Comparison of ENCODE assay signal across 1 cellular context in the genomic region with DNA sequence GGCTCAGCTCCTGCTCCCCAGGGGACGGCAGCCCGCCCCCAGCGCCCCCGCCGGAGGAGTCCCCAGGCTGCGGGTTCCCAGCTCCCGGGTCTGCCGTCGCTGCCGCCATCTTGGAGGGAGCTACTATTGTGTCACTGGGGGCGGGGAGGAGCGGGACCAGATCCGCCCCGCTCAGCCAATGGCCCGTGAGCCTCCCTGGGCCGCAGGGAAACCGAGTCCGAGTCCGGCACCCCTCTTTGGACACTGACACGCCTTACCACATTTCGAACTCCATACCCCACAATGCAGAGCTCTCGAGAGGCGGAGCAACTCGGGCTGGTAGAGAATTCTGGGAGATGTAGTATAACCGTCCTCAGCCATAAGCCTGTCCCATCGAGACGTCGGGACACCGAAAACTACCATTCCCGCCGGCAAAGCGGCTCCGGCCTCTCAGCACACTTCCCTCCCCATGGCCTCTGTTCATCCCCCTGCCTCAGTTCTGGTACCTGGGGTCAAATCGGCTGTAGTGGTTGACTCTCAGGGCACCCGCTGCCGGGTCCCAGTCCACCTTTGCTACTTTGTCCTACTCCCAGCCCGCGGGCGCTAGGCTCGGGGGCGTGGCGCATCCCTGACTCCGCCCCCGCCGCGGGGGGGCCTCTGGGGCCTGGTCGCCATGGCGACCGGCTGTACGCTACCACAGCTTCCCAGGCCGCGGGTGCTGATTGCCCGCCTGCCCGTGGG.
TF ChIP-seq lines count a peak whose summit lies in the region.

A gene (minus strand): TSS at position 133 of the 720 bp plus-strand sequence. CDS start 24 bp downstream, at position 109.
A gene with protein sequence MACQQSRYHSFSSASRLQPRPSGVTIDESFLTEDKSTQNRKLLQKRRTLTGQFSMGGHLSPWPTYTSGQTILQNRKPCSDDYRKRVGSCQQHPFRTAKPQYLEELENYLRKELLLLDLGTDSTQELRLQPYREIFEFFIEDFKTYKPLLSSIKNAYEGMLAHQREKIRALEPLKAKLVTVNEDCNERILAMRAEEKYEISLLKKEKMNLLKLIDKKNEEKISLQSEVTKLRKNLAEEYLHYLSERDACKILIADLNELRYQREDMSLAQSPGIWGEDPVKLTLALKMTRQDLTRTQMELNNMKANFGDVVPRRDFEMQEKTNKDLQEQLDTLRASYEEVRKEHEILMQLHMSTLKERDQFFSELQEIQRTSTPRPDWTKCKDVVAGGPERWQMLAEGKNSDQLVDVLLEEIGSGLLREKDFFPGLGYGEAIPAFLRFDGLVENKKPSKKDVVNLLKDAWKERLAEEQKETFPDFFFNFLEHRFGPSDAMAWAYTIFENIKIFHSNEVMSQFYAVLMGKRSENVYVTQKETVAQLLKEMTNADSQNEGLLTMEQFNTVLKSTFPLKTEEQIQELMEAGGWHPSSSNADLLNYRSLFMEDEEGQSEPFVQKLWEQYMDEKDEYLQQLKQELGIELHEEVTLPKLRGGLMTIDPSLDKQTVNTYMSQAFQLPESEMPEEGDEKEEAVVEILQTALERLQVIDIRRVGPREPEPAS (plus strand): TSS at position 462 of the 720 bp plus-strand sequence. CDS start 261 bp downstream, outside the sequence.

TF ChIP-seq in K562, 482 proteins besides CTCF, POLR2A, EP300 and RAD21 (continued from another document and continues in another):
- no peak for TF ChIP-seq NFIX (CRISPR knock-in tag; IDR thresholded peaks at IDR 0.05; ENCODE audit: low read depth)
- TF ChIP-seq KLF13 (tag; IDR thresholded peaks at IDR 0.05; ENCODE audit: borderline replicate concordance, low read depth): no peak; the same call in 1 of the 2 replicates
- TF ChIP-seq ZNF76 (CRISPR knock-in tag; IDR thresholded peaks at IDR 0.05; ENCODE audit: borderline replicate concordance): no peak
- TF ChIP-seq SMARCA4 (IDR thresholded peaks at IDR 0.05): no peak
- no peak for TF ChIP-seq E2F3 (CRISPR knock-in tag; IDR thresholded peaks at IDR 0.05)
- 0 out of 4 replicates have a peak, but pooled peaks of 1 of the 2 experiments have one; percentile 40 for TF ChIP-seq FOXK2 (conservative IDR thresholded peaks at IDR 0.05 in 1 of 2, IDR thresholded peaks at IDR 0.05 in 1 of 2; ENCODE audit: low read depth in 2 of 2)
- TF ChIP-seq NR4A1 (CRISPR knock-in tag; IDR thresholded peaks at IDR 0.05): no peak
- TF ChIP-seq NR4A1 (tag; IDR thresholded peaks at IDR 0.05): peak; percentile 89
- TF ChIP-seq KDM2B (CRISPR knock-in tag; IDR thresholded peaks at IDR 0.05): no peak
- TF ChIP-seq ZFPM2 (CRISPR knock-in tag; IDR thresholded peaks at IDR 0.05): no peak
- TF ChIP-seq RB1 (IDR thresholded peaks at IDR 0.05; ENCODE audit: low read depth): peak; percentile 75
- TF ChIP-seq GTF2F1 (IDR thresholded peaks at IDR 0.05; ENCODE audit: low read depth, low read length): no peak
- TF ChIP-seq, protein P1, sequence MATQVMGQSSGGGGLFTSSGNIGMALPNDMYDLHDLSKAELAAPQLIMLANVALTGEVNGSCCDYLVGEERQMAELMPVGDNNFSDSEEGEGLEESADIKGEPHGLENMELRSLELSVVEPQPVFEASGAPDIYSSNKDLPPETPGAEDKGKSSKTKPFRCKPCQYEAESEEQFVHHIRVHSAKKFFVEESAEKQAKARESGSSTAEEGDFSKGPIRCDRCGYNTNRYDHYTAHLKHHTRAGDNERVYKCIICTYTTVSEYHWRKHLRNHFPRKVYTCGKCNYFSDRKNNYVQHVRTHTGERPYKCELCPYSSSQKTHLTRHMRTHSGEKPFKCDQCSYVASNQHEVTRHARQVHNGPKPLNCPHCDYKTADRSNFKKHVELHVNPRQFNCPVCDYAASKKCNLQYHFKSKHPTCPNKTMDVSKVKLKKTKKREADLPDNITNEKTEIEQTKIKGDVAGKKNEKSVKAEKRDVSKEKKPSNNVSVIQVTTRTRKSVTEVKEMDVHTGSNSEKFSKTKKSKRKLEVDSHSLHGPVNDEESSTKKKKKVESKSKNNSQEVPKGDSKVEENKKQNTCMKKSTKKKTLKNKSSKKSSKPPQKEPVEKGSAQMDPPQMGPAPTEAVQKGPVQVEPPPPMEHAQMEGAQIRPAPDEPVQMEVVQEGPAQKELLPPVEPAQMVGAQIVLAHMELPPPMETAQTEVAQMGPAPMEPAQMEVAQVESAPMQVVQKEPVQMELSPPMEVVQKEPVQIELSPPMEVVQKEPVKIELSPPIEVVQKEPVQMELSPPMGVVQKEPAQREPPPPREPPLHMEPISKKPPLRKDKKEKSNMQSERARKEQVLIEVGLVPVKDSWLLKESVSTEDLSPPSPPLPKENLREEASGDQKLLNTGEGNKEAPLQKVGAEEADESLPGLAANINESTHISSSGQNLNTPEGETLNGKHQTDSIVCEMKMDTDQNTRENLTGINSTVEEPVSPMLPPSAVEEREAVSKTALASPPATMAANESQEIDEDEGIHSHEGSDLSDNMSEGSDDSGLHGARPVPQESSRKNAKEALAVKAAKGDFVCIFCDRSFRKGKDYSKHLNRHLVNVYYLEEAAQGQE (CRISPR knock-in tag; IDR thresholded peaks at IDR 0.05; ENCODE audit: low read depth): peak; percentile 51; the same call in 1 of the 2 replicates
- TF ChIP-seq, protein P2, sequence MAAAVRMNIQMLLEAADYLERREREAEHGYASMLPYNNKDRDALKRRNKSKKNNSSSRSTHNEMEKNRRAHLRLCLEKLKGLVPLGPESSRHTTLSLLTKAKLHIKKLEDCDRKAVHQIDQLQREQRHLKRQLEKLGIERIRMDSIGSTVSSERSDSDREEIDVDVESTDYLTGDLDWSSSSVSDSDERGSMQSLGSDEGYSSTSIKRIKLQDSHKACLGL (CRISPR knock-in tag; IDR thresholded peaks at IDR 0.05; ENCODE audit: borderline replicate concordance, poor library complexity, severe bottlenecking): no peak
- 0 out of 2 replicates have a peak, but pooled peaks have one; percentile 45 for TF ChIP-seq PTTG1 (tag; IDR thresholded peaks at IDR 0.05; ENCODE audit: low read depth)
- TF ChIP-seq, protein P3, sequence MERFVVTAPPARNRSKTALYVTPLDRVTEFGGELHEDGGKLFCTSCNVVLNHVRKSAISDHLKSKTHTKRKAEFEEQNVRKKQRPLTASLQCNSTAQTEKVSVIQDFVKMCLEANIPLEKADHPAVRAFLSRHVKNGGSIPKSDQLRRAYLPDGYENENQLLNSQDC (CRISPR knock-in tag; IDR thresholded peaks at IDR 0.05): no peak
- TF ChIP-seq NCOA2 (IDR thresholded peaks at IDR 0.05; ENCODE audit: partially characterized antibody in 2 of 2): no peak
- no peak for TF ChIP-seq POLR3G (IDR thresholded peaks at IDR 0.05; ENCODE audit: extremely low read depth, insufficient read length, insufficient replicate concordance)
- TF ChIP-seq, protein P4, sequence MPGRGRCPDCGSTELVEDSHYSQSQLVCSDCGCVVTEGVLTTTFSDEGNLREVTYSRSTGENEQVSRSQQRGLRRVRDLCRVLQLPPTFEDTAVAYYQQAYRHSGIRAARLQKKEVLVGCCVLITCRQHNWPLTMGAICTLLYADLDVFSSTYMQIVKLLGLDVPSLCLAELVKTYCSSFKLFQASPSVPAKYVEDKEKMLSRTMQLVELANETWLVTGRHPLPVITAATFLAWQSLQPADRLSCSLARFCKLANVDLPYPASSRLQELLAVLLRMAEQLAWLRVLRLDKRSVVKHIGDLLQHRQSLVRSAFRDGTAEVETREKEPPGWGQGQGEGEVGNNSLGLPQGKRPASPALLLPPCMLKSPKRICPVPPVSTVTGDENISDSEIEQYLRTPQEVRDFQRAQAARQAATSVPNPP (IDR thresholded peaks at IDR 0.05; ENCODE audit: borderline replicate concordance, insufficient read depth, insufficient read length): no peak
- TF ChIP-seq, protein P5, sequence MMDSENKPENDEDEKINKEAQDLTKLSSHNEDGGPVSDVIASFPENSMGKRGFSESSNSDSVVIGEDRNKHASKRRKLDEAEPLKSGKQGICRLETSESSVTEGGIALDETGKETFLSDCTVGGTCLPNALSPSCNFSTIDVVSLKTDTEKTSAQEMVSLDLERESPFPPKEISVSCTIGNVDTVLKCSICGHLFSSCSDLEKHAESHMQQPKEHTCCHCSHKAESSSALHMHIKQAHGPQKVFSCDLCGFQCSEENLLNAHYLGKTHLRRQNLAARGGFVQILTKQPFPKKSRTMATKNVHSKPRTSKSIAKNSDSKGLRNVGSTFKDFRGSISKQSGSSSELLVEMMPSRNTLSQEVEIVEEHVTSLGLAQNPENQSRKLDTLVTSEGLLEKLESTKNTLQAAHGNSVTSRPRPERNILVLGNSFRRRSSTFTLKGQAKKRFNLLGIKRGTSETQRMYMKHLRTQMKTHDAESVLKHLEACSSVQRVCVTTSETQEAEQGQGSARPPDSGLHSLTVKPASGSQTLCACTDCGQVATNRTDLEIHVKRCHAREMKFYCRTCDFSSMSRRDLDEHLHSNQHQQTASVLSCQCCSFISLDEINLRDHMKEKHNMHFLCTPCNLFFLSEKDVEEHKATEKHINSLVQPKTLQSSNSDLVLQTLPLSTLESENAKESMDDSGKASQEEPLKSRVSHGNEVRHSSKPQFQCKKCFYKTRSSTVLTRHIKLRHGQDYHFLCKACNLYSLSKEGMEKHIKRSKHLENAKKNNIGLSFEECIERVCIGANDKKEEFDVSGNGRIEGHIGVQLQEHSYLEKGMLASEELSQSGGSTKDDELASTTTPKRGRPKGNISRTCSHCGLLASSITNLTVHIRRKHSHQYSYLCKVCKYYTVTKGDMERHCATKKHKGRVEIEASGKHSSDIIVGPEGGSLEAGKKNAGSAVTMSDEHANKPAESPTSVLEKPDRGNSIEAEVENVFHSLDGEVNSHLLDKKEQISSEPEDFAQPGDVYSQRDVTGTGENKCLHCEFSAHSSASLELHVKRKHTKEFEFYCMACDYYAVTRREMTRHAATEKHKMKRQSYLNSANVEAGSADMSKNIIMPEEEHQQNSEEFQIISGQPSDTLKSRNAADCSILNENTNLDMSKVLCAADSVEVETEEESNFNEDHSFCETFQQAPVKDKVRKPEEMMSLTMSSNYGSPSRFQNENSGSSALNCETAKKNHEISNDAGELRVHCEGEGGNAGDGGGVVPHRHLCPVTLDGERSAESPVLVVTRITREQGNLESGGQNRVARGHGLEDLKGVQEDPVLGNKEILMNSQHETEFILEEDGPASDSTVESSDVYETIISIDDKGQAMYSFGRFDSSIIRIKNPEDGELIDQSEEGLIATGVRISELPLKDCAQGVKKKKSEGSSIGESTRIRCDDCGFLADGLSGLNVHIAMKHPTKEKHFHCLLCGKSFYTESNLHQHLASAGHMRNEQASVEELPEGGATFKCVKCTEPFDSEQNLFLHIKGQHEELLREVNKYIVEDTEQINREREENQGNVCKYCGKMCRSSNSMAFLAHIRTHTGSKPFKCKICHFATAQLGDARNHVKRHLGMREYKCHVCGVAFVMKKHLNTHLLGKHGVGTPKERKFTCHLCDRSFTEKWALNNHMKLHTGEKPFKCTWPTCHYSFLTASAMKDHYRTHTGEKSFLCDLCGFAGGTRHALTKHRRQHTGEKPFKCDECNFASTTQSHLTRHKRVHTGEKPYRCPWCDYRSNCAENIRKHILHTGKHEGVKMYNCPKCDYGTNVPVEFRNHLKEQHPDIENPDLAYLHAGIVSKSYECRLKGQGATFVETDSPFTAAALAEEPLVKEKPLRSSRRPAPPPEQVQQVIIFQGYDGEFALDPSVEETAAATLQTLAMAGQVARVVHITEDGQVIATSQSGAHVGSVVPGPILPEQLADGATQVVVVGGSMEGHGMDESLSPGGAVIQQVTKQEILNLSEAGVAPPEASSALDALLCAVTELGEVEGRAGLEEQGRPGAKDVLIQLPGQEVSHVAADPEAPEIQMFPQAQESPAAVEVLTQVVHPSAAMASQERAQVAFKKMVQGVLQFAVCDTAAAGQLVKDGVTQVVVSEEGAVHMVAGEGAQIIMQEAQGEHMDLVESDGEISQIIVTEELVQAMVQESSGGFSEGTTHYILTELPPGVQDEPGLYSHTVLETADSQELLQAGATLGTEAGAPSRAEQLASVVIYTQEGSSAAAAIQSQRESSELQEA (IDR thresholded peaks at IDR 0.05; ENCODE audit: low read depth): no peak
- peak; percentile 97 for TF ChIP-seq ZNF584 (CRISPR knock-in tag; IDR thresholded peaks at IDR 0.05; ENCODE audit: low read depth)
- TF ChIP-seq ELF1 (tag; IDR thresholded peaks at IDR 0.05): peak; percentile 35; the same call in 1 of the 2 replicates
- TF ChIP-seq PTBP1 (IDR thresholded peaks at IDR 0.05; ENCODE audit: low read depth, low read length): no peak
- TF ChIP-seq CTBP1 (IDR thresholded peaks at IDR 0.05; ENCODE audit: borderline replicate concordance): no peak; the same call in 1 of the 2 replicates
- no peak for TF ChIP-seq SOX6 (IDR thresholded peaks at IDR 0.05)
- TF ChIP-seq, protein P6, sequence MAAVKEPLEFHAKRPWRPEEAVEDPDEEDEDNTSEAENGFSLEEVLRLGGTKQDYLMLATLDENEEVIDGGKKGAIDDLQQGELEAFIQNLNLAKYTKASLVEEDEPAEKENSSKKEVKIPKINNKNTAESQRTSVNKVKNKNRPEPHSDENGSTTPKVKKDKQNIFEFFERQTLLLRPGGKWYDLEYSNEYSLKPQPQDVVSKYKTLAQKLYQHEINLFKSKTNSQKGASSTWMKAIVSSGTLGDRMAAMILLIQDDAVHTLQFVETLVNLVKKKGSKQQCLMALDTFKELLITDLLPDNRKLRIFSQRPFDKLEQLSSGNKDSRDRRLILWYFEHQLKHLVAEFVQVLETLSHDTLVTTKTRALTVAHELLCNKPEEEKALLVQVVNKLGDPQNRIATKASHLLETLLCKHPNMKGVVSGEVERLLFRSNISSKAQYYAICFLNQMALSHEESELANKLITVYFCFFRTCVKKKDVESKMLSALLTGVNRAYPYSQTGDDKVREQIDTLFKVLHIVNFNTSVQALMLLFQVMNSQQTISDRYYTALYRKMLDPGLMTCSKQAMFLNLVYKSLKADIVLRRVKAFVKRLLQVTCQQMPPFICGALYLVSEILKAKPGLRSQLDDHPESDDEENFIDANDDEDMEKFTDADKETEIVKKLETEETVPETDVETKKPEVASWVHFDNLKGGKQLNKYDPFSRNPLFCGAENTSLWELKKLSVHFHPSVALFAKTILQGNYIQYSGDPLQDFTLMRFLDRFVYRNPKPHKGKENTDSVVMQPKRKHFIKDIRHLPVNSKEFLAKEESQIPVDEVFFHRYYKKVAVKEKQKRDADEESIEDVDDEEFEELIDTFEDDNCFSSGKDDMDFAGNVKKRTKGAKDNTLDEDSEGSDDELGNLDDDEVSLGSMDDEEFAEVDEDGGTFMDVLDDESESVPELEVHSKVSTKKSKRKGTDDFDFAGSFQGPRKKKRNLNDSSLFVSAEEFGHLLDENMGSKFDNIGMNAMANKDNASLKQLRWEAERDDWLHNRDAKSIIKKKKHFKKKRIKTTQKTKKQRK (IDR thresholded peaks at IDR 0.05; ENCODE audit: borderline replicate concordance, low read depth, low read length): no peak
- peak; percentile 88 for TF ChIP-seq ZNF583 (CRISPR knock-in tag; IDR thresholded peaks at IDR 0.05)
- TF ChIP-seq BMI1 (IDR thresholded peaks at IDR 0.05; ENCODE audit: low read length): peak; percentile 87
- TF ChIP-seq, protein P7, sequence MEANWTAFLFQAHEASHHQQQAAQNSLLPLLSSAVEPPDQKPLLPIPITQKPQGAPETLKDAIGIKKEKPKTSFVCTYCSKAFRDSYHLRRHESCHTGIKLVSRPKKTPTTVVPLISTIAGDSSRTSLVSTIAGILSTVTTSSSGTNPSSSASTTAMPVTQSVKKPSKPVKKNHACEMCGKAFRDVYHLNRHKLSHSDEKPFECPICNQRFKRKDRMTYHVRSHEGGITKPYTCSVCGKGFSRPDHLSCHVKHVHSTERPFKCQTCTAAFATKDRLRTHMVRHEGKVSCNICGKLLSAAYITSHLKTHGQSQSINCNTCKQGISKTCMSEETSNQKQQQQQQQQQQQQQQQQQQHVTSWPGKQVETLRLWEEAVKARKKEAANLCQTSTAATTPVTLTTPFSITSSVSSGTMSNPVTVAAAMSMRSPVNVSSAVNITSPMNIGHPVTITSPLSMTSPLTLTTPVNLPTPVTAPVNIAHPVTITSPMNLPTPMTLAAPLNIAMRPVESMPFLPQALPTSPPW (CRISPR knock-in tag; IDR thresholded peaks at IDR 0.05): peak; percentile 100
- TF ChIP-seq U2AF1 (optimal IDR thresholded peaks at IDR 0.05; ENCODE audit: low read depth, low read length): no peak
- TF ChIP-seq ZNF780A (CRISPR knock-in tag; IDR thresholded peaks at IDR 0.05): no peak
- TF ChIP-seq NONO (IDR thresholded peaks at IDR 0.05; ENCODE audit: low read depth in 2 of 2, low read length in 1 of 2): no peak
- TF ChIP-seq SRF (CRISPR knock-in tag; IDR thresholded peaks at IDR 0.05): peak in 1 of 2 experiments; percentile 54; a peak in 1 of 4 replicates
